ENCODE assay signal across 21 cellular contexts in genomic region chr3:37813403-37813802, GRCh38. TPM values are rescaled to one million over a fixed set of nuclear protein-coding genes. Genes with fewer than 3 reads are reported as not detected.
DNase-seq lines count a peak whose midpoint lies in the region; ATAC-seq, FAIRE-seq and TF ChIP-seq lines count a peak whose summit lies in the region.
"Had no signal": no experiment of that assay in that cellular context is flagged by ENCODE, and none has a peak within 500 bp of the region (broad histone marks: within the 10 kb centered on the region; RNA-seq: fewer than 3 reads in every experiment).

No MANE protein-coding gene starts in this region.

- TF ChIP-seq CTCF in GM12878 (IDR thresholded peaks at IDR 0.05 in 2 of 3, conservative IDR thresholded peaks at IDR 0.05 in 1 of 3; ENCODE audit: control insufficient read depth in 2 of 3, extremely low read depth in 1 of 3, insufficient read depth in 1 of 3, low read depth in 3 of 3, low read length in 3 of 3), result no peak

- H2AFZ ChIP-seq in GM12878 (ENCODE audit: control insufficient read depth, low read depth, low read length), result no peak overlapping the region
- H2AFZ ChIP-seq: GM23338 had no signal

- H3K36me3 ChIP-seq in GM12878 (ENCODE audit: control insufficient read depth in 2 of 2, insufficient read depth in 2 of 2, low read length in 1 of 2), result no peaks in the 10 kb centered on the region
- H3K36me3 ChIP-seq: BLaER1 had no signal

- TF ChIP-seq RAD21 in GM12878 (IDR thresholded peaks at IDR 0.05; ENCODE audit: insufficient read depth, low read depth, low read length), result no peak

- H3K27me3 ChIP-seq in GM12878 (replicated peaks in 1 of 2; ENCODE audit: control insufficient read depth in 2 of 2, insufficient read depth in 2 of 2, low read length in 1 of 2), result no peaks in the 10 kb centered on the region
- H3K27me3 ChIP-seq: BLaER1, gastroesophageal sphincter, right atrium auricular region had no signal

- H3K4me3 ChIP-seq in GM12878, result no peak overlapping the region
- H3K4me3 ChIP-seq: BLaER1, gastroesophageal sphincter, GM23338, right atrium auricular region had no signal

- no peak for TF ChIP-seq POLR2A in GM12878 (IDR thresholded peaks at IDR 0.05; ENCODE audit: low read depth, low read length)

- 0% methylated on average over 1 of the region's 1 CpG for WGBS in GM12878 (ENCODE audit: insufficient coverage, insufficient replicate concordance, low lambda C conversion rate, missing lambda C conversion rate)

- H3K79me2 ChIP-seq in GM12878 (ENCODE audit: control insufficient read depth, insufficient read depth, low read length), result no peaks in the 10 kb centered on the region

- SMC1A ChIA-PET in GM12878 (lab: Charles Lee; ENCODE audit: uncharacterized antibody, unreplicated experiment), result interaction anchor here (1.2 to 2.2 kb wide), 6 partner anchors 9 to 185 kb away, joined by 3 to 16 read pairs (median 4); no protein-coding TSS in a partner anchor

- peak overlapping the region; percentile 25; the same call in 1 of the 2 replicates for H3K4me2 ChIP-seq in GM12878 (ENCODE audit: control insufficient read depth, insufficient read depth)
- H3K4me2 ChIP-seq: BLaER1, GM23338 had no signal

- POLR2A ChIA-PET in GM12878 (lab: Charles Lee), result no interaction called here

- H3K27ac ChIP-seq in GM12878 (ENCODE audit: control insufficient read depth, insufficient read depth), result no peak overlapping the region
- H3K27ac ChIP-seq: BLaER1, RWPE1 had no signal

- peaks cover 3% of the 10 kb centered on the region; the same call in 1 of the 2 replicates for H3K4me1 ChIP-seq in GM12878 (ENCODE audit: control insufficient read depth, insufficient read depth, low read length)

- DNase-seq in CD1c-positive myeloid dendritic cell (ENCODE audit: extremely low spot score) (peak; percentile 53), KBM-7 (peak; percentile 24), GM12878 (ENCODE audit: low read depth, low spot score) (peak; percentile 16), NCI-H2081 (lab: John Stamatoyannopoulos, UW) (no peak)
- DNase-seq: activated naive CD4-positive, alpha-beta T cell treated with anti-CD3 and anti-CD28 coated beads, Interleukin-2, amount 50 U/mL, for 16 hours; activated T-cell treated with anti-CD3 and anti-CD28 coated beads, Interleukin-2, amount 50 U/mL, for 72 hours; effector CD8-positive, alpha-beta T cell; EL; mesenchymal stem cell; naive B cell; NCI-H1105; NCI-H2107 had no signal

- no peaks in the 10 kb centered on the region for H4K20me1 ChIP-seq in GM12878 (ENCODE audit: control insufficient read depth, insufficient read depth)
- H4K20me1 ChIP-seq: BLaER1 had no signal

- no peak overlapping the region for H3K9ac ChIP-seq in GM12878 (ENCODE audit: control insufficient read depth, insufficient read depth, low read length)
- H3K9ac ChIP-seq: BLaER1 had no signal

- RAD21 ChIA-PET in GM12878 (lab: Charles Lee; ENCODE audit: unreplicated experiment), result interaction anchor here (0.9 to 1.7 kb wide), 5 partner anchors 14 to 357 kb away, joined by 3 to 5 read pairs (median 3); no protein-coding TSS in a partner anchor

- CTCF ChIA-PET in GM12878 (lab: Yijun Ruan, JAX), result interaction anchor here (1.1 to 1.7 kb wide), 3 partner anchors 14 to 362 kb away, joined by 4 to 13 read pairs (median 4); no protein-coding TSS in a partner anchor

- ATAC-seq in GM18519 (IDR thresholded peaks at IDR 0.05; ENCODE audit: low FRiP score, unreplicated experiment), result peak; percentile 51
- ATAC-seq in GM12878, result peak; percentile 85
- ATAC-seq in GM19463 (IDR thresholded peaks at IDR 0.05; ENCODE audit: unreplicated experiment), result no peak
- ATAC-seq in GM19035 (IDR thresholded peaks at IDR 0.05; ENCODE audit: unreplicated experiment), result no peak
- no peak for ATAC-seq in HG03378 (IDR thresholded peaks at IDR 0.05; ENCODE audit: unreplicated experiment)
- ATAC-seq: activated T-cell treated with anti-CD3 and anti-CD28 coated beads, Interleukin-2, amount 50 U/mL, for 72 hours; gastroesophageal sphincter; GM23338 had no signal

- in situ Hi-C loops in KBM-7 (cut with MboI; ENCODE audit: low pct_unique_long_range_greater_than_20kb, low sequenced_read_pairs) (no loop called here), GM12878 (cut with MboI) (no loop called here)

- FAIRE-seq in GM12878 (lab: Jason Lieb, UNC), result peak; percentile 84

- no peaks in the 10 kb centered on the region; the same call in 2 of the 3 replicates for H3K9me3 ChIP-seq in GM12878 (replicated peaks; ENCODE audit: control insufficient read depth, insufficient read depth, low read length)
- H3K9me3 ChIP-seq: BLaER1, gastroesophageal sphincter, right atrium auricular region had no signal

- peak in 1 of 2 experiments; percentile 45; a peak in 1 of 4 replicates for TF ChIP-seq EP300 in GM12878 (IDR thresholded peaks at IDR 0.05; ENCODE audit: borderline replicate concordance in 1 of 2, control insufficient read depth in 1 of 2, low read depth in 2 of 2, low read length in 2 of 2)

- no TSS peak for BruUV-seq in GM12878 (replicated peaks; lab: Mats Ljungman, UMichigan)

- intact Hi-C loops in GM12878 (cut with micrococcal nuclease; ENCODE audit: unreplicated experiment), result no loop called here

TF ChIP-seq in GM12878, 131 proteins besides CTCF, POLR2A, EP300 and RAD21 (continues in another document):
- TF ChIP-seq PKNOX1 (IDR thresholded peaks at IDR 0.05) (peak; percentile 95), MEF2B (IDR thresholded peaks at IDR 0.05; ENCODE audit: partially characterized antibody, poor library complexity, severe bottlenecking) (peak; percentile 96), SPI1 (IDR thresholded peaks at IDR 0.05; ENCODE audit: borderline replicate concordance, insufficient read depth, low read depth, low read length) (peak; percentile 85), CUX1 (IDR thresholded peaks at IDR 0.05; ENCODE audit: insufficient replicate concordance, low read depth, low read length) (peak; percentile 76), NFIC (IDR thresholded peaks at IDR 0.05; ENCODE audit: low read depth, low read length) (peak; percentile 62; the same call in 1 of the 2 replicates), HDAC6 (IDR thresholded peaks at IDR 0.05; ENCODE audit: unreplicated experiment) (no peak), MEF2A (IDR thresholded peaks at IDR 0.05; ENCODE audit: insufficient read depth, low read depth, low read length) (peak; percentile 65; the same call in 1 of the 2 replicates)

RNA-seq across cellular contexts. Expression of gene CTDSPL, which starts 48.3 kb away (rescaled TPM):
- not detected in 2 replicates for total RNA-seq in GM12878 (2013; cell fraction: nucleolus; rRNA removed)
- total RNA-seq in GM12878 (2014; rRNA removed), result 0.05 and 0.06 TPM in 2 replicates
- not detected in 2 replicates for total RNA-seq in GM12878 (2014; rRNA removed; fragmentation: Illumina TruSeq; extraction: Trizol)
- 0.13 and 0.51 TPM in 2 replicates for total RNA-seq in GM12878 (2021)
- polyA plus RNA-seq in GM12878 (2011; ENCODE audit: low read depth), result not detected
- 0.13 and 0.31 TPM in 2 replicates for polyA plus RNA-seq in GM12878 (2011; rRNA removed)
- 0.10 and 0.17 TPM in 2 replicates for polyA plus RNA-seq in GM12878 (2011; cell fraction: cytosol; rRNA removed)
- polyA plus RNA-seq in GM12878 (2011; cell fraction: nucleus; rRNA removed), result 0.15 TPM in 2 replicates
- not detected in 2 replicates for polyA plus RNA-seq in GM12878 (2012)
- polyA plus RNA-seq in GM12878 (2014; fragmentation: Illumina TruSeq; extraction: Trizol), result not detected in 2 replicates
- polyA plus RNA-seq in GM12878 (2014; fragmentation: Nextera tagmentation; extraction: Ambion mirVana), result not detected
- 0.05 TPM in 1 of 2 replicates, not detected in the other for polyA plus RNA-seq in GM12878 (2014; rRNA removed)
- not detected for polyA plus RNA-seq in GM12878 (2016; fragmentation: Nextera tagmentation; extraction: Ambion mirVana)
- 0.26 and 0.59 TPM in 2 replicates for polyA minus RNA-seq in GM12878 (2011; rRNA and poly(A)+ RNA removed)
- 0.31 and 0.53 TPM in 2 replicates for polyA minus RNA-seq in GM12878 (2011; cell fraction: cytosol; rRNA and poly(A)+ RNA removed)
- 0.10 and 0.12 TPM in 2 replicates for polyA minus RNA-seq in GM12878 (2011; cell fraction: nucleus; rRNA and poly(A)+ RNA removed)

Comparison
In these comparisons a context has a peak if more than half of its experiments do, and no peak if none do; other contexts are left out.
1. DNase-seq: peak in CD1c-positive myeloid dendritic cell (single experiment), KBM-7 (single experiment) and GM12878 (single experiment); none in NCI-H2081 (0 of 2).
2. ATAC-seq: peak in GM18519 (single experiment) and GM12878 (single experiment); none in GM19463 (single experiment), GM19035 (single experiment) and HG03378 (single experiment).